ENCODE assay signal across 9 cellular contexts in the genomic region with DNA sequence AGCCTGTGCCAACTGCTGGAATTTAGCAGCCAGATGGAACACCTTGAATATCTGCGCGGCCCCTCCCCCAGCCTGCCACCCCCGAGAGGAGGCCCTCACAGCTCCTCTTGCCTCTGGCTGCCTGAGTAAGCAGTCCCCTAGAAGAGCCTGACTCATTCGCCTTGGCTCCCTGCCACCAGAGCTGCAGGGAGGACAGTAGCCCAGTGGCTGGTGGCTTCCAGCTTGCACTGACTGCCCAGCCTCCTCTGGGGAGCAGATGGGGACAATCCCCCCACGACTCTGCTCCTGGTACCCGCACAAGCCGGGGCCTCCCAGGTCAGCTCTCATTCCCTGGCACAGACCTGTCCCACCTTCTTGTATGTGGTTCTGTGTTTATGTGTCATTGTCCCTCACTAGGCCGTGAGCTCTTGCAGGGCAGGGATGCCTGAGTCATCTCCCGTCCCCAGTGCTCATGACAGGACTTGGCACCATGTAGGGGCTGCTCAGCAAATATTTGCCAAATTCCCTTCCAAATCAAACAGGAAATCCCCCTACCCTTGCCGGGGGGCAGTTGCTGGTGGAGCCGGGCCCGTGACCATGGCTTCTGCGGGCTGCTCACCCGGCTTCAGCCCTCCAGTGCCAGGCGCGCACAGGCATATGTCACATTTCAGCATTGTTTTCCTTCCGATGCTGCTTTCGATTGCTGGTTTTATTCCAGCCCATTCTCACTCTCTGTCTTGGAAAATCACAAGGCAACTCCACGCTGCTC. TPM values are rescaled to one million over a fixed set of nuclear protein-coding genes. Genes with fewer than 3 reads are reported as not detected.
DNase-seq lines count a peak whose midpoint lies in the region; ATAC-seq, FAIRE-seq and TF ChIP-seq lines count a peak whose summit lies in the region.
"Had no signal": no experiment of that assay in that cellular context is flagged by ENCODE, and none has a peak within 500 bp of the region (broad histone marks: within the 10 kb centered on the region; RNA-seq: fewer than 3 reads in every experiment).

No MANE protein-coding gene starts in this region.

- H3K27ac ChIP-seq in A549 (peak overlapping the region; percentile 85 to 94), GM23248 (no peak overlapping the region), body of pancreas (peak overlapping the region; percentile 31 to 83 (median 60))

- 0 out of 2 replicates have a peak overlapping the region, but pooled peaks have one; percentile 3 for H3K9ac ChIP-seq in GM23248

- WGBS in A549 (ENCODE audit: missing lambda C conversion rate), result under 1% methylated on average over 12 of the region's 19 CpGs
- WGBS in GM23248 (ENCODE audit: low coverage in 1 of 2, low lambda C conversion rate in 2 of 2, missing lambda C conversion rate in 2 of 2), 2 experiments, result 1 to 4% methylated on average over 19 of the region's 19 CpGs
- 33 to 45% methylated on average over 9 to 19 of the region's 19 CpGs for WGBS in body of pancreas, 2 donors

- H3K36me3 ChIP-seq in GM23248 (ENCODE audit: low read depth) (no peaks in the 10 kb centered on the region), body of pancreas (replicated peaks in 1 of 2; ENCODE audit: insufficient read depth in 1 of 2, low read depth in 2 of 2) (no peaks in the 10 kb centered on the region)

- H3K27me3 ChIP-seq in GM23248 (replicated peaks; ENCODE audit: insufficient read depth), result peaks cover 34% of the 10 kb centered on the region
- H3K27me3 ChIP-seq in body of pancreas, result no peaks in the 10 kb centered on the region

- TF ChIP-seq POLR2A in A549 (IDR thresholded peaks at IDR 0.05; ENCODE audit: low read length) (no peak), body of pancreas (IDR thresholded peaks at IDR 0.05) (no peak)

- no peak overlapping the region for H2AFZ ChIP-seq in GM23248

- peak in 1 of 2 experiments; percentile 18; a peak in 1 of 5 replicates for TF ChIP-seq RAD21 in A549 (conservative IDR thresholded peaks at IDR 0.05 in 1 of 2, IDR thresholded peaks at IDR 0.05 in 1 of 2)

- H3K4me3 ChIP-seq in A549 (peak overlapping the region; percentile 22; the same call in 2 of the 3 replicates), GM23248 (peak overlapping the region; percentile 33; the same call in 1 of the 2 replicates), body of pancreas (no peak overlapping the region)

- ATAC-seq in A549 (peak; percentile 95 to 97), body of pancreas (peak; percentile 88), GM19023 (IDR thresholded peaks at IDR 0.05; ENCODE audit: unreplicated experiment) (no peak), HG03439 (IDR thresholded peaks at IDR 0.05; ENCODE audit: unreplicated experiment) (no peak)

- TF ChIP-seq CTCF in A549 (IDR thresholded peaks at IDR 0.05) (no peak), body of pancreas (IDR thresholded peaks at IDR 0.05) (no peak)

- in situ Hi-C loops in GM23248 (cut with MboI), result no loop called here

- H3K4me1 ChIP-seq in A549, result peaks cover 22% of the 10 kb centered on the region
- peaks cover 21% of the 10 kb centered on the region for H3K4me1 ChIP-seq in GM23248 (ENCODE audit: insufficient read depth)
- H3K4me1 ChIP-seq in body of pancreas, result peaks cover 18% of the 10 kb centered on the region

- H3K9me2 ChIP-seq in GM23248 (ENCODE audit: insufficient read depth), result no peaks in the 10 kb centered on the region

- peak in 1 of 2 experiments; percentile 49; a peak in 2 of 5 replicates for TF ChIP-seq EP300 in A549 (IDR thresholded peaks at IDR 0.05)

- POLR2A ChIA-PET in A549 (lab: Yijun Ruan, JAX), result no interaction called here

- peaks cover 10% of the 10 kb centered on the region for H3F3A ChIP-seq in GM23248 (ENCODE audit: insufficient read depth)

- H3K79me2 ChIP-seq in GM23248 (ENCODE audit: insufficient read depth), result no peaks in the 10 kb centered on the region

- DNase-seq in A549 (ENCODE audit: low read depth in 1 of 2, low spot score in 1 of 2) (peak; percentile 80 to 92), GM23248 (peak; percentile 96), NCI-H774 (lab: John Stamatoyannopoulos, UW) (peak; percentile 48), body of pancreas (peak; percentile 86 to 98 (median 92)), iPS-NIHi7 (ENCODE audit: extremely low spot score) (peak; percentile 39)
- DNase-seq in stimulated activated CD4-positive, alpha-beta T cell treated with anti-CD3 and anti-CD28 coated beads, Interleukin-15, amount 100 ng/mL, for 24 hours, result peak; percentile 65

- intact Hi-C loops in body of pancreas (cut with DNase I), result no loop called here

- H3K4me2 ChIP-seq in A549 (peak overlapping the region; percentile 84), GM23248 (ENCODE audit: unreplicated experiment) (peak overlapping the region; percentile 66)

- H3K9me3 ChIP-seq in A549 (no peaks in the 10 kb centered on the region), GM23248 (ENCODE audit: low read depth) (no peaks in the 10 kb centered on the region), body of pancreas (no peaks in the 10 kb centered on the region)

- H4K20me1 ChIP-seq in GM23248 (ENCODE audit: insufficient read depth), result no peaks in the 10 kb centered on the region

- FAIRE-seq in A549 (lab: Jason Lieb, UNC), result peak; percentile 39
- FAIRE-seq: colon had no signal

- CTCF ChIA-PET in A549 (lab: Yijun Ruan, JAX), result interaction anchor here (0.7 kb wide), 1 partner anchor 12 kb away, joined by 4 read pairs; no protein-coding TSS in a partner anchor

TF ChIP-seq in A549, 52 proteins besides CTCF, POLR2A, EP300 and RAD21 (continues in another document):
- no peak for TF ChIP-seq RCOR1 (IDR thresholded peaks at IDR 0.05; ENCODE audit: low read depth, low read length)
- TF ChIP-seq TP53 (CRISPR knock-in tag; IDR thresholded peaks at IDR 0.05), result no peak
- TF ChIP-seq, protein P1, sequence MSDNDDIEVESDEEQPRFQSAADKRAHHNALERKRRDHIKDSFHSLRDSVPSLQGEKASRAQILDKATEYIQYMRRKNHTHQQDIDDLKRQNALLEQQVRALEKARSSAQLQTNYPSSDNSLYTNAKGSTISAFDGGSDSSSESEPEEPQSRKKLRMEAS (IDR thresholded peaks at IDR 0.05), result peak; percentile 77
- TF ChIP-seq PHF8 (IDR thresholded peaks at IDR 0.05; ENCODE audit: borderline replicate concordance, low read depth), result no peak
- no peak for TF ChIP-seq ESRRA (IDR thresholded peaks at IDR 0.05; ENCODE audit: borderline replicate concordance, low read length)
- TF ChIP-seq CEBPB (IDR thresholded peaks at IDR 0.05), result peak in 1 of 2 experiments; percentile 2; a peak in 1 of 4 replicates
- no peak for TF ChIP-seq SREBF2 (IDR thresholded peaks at IDR 0.05)
- no peak for TF ChIP-seq RARB (CRISPR knock-in tag; IDR thresholded peaks at IDR 0.05)
- TF ChIP-seq ZFP36 (IDR thresholded peaks at IDR 0.05; ENCODE audit: borderline replicate concordance, partially characterized antibody), result no peak
- TF ChIP-seq ELK1 (IDR thresholded peaks at IDR 0.05; ENCODE audit: low read depth, low read length), result no peak
- TF ChIP-seq HMGXB4 (CRISPR knock-in tag; IDR thresholded peaks at IDR 0.05; ENCODE audit: borderline replicate concordance), result no peak
- peak; percentile 65 for TF ChIP-seq FOSL2 (IDR thresholded peaks at IDR 0.05)
- TF ChIP-seq FOSL2 (CRISPR knock-in tag; IDR thresholded peaks at IDR 0.05), result peak; percentile 77
- no peak for TF ChIP-seq NPAS2 (CRISPR knock-in tag; IDR thresholded peaks at IDR 0.05; ENCODE audit: borderline replicate concordance)
- TF ChIP-seq JUN (IDR thresholded peaks at IDR 0.05), result peak; percentile 44 to 48; a peak in 3 of 5 replicates
- no peak for TF ChIP-seq SMC3 (IDR thresholded peaks at IDR 0.05)
- no peak for TF ChIP-seq CHD4 (IDR thresholded peaks at IDR 0.05; ENCODE audit: borderline replicate concordance)
- no peak for TF ChIP-seq BCL3 (IDR thresholded peaks at IDR 0.05)

RNA-seq across cellular contexts. Expression of gene CACNG2, which starts 43.6 kb away (rescaled TPM):
- not detected in 2 replicates for polyA plus RNA-seq in A549 (2011; rRNA removed)
- polyA plus RNA-seq in A549 (2012; cell fraction: cytosol; rRNA removed), result not detected in 2 replicates
- not detected in 2 replicates for polyA plus RNA-seq in A549 (2012; cell fraction: nucleus; rRNA removed)
- not detected in 3 replicates for polyA plus RNA-seq in A549 (2017; fragmentation: RNase III; extraction: RNeasy Plus Mini Kit Qiagen cat#74134 plus additional on column Dnase treatment)
- polyA minus RNA-seq in A549 (2011; rRNA and poly(A)+ RNA removed), result 0.34 TPM in 1 of 2 replicates, not detected in the other
- not detected in 2 replicates for total RNA-seq in GM23248 (2014; rRNA removed; shearing (Covaris generic))
- not detected in 2 replicates for polyA plus RNA-seq in GM23248 (2016; fragmentation: Nextera tagmentation; extraction: Ambion mirVana)
- total RNA-seq in body of pancreas, result not detected

Comparison
In these comparisons a context has a peak if more than half of its experiments do, and no peak if none do; other contexts are left out.
1. ATAC-seq: peak in A549 (2 of 2) and body of pancreas (single experiment); none in GM19023 (single experiment) and HG03439 (single experiment).
2. DNase-seq: peak in every context shown above with its lines; median percentile 96 in GM23248; 92 in body of pancreas; 86 in A549; 65 in stimulated activated CD4-positive, alpha-beta T cell treated with anti-CD3 and anti-CD28 coated beads, Interleukin-15, amount 100 ng/mL, for 24 hours; 48 in NCI-H774; 39 in iPS-NIHi7.
3. H3K4me3 ChIP-seq: peak in A549 (single experiment) and GM23248 (single experiment); none in body of pancreas (0 of 2).